Comparison of ENCODE assay signal across 21 cellular contexts in genomic region chr2:3062476-3063260, GRCh38.
"Had no signal": no experiment of that assay in that cellular context is flagged by ENCODE, and none has a peak within 500 bp of the region (broad histone marks: within the 10 kb centered on the region; RNA-seq: fewer than 3 reads in every experiment).

No MANE protein-coding gene starts in this region.

- DNase-seq: KBM-7, MV-4-11, NCI-H1048, NCI-H1105, NCI-H1417, NCI-H1436 treated with DMSO at 0.1 percent for 48 hours, NCI-H1694, NCI-H187 treated with DMSO at 0.1 percent for 48 hours, NCI-H2029 treated with DMSO at 0.1 percent for 48 hours, NCI-H2171 treated with DMSO at 0.1 percent for 48 hours, NCI-H345, NCI-H446 treated with DMSO at 0.1 percent for 48 hours, NCI-H510A treated with DMSO at 0.1 percent for 48 hours, NCI-H526, PC-3, SHP77 treated with DMSO at 0.1 percent for 48 hours, SJCRH30 had no signal

- H3K27ac Mint-ChIP-seq: IgD-negative memory B cell had no signal

- H3K9me3 ChIP-seq: SJCRH30 had no signal

- H3K27ac ChIP-seq: RWPE1, SJCRH30 had no signal

- H3K36me3 ChIP-seq: SJCRH30 had no signal

- H3K27me3 ChIP-seq: SJCRH30 had no signal

- H3K4me1 ChIP-seq: SJCRH30 had no signal

- H3K4me3 ChIP-seq: SJCRH30 had no signal

- H3K4me3 Mint-ChIP-seq: IgD-negative memory B cell had no signal

- H3K27me3 Mint-ChIP-seq: IgD-negative memory B cell had no signal

- ATAC-seq: Panc1, PC-3, SK-N-SH treated with all-trans-retinoic acid at 6 μM for 48 hours had no signal

- H3K4me1 Mint-ChIP-seq: IgD-negative memory B cell had no signal
